Comparison of ENCODE assay signal across 22 cellular contexts in the genomic region with DNA sequence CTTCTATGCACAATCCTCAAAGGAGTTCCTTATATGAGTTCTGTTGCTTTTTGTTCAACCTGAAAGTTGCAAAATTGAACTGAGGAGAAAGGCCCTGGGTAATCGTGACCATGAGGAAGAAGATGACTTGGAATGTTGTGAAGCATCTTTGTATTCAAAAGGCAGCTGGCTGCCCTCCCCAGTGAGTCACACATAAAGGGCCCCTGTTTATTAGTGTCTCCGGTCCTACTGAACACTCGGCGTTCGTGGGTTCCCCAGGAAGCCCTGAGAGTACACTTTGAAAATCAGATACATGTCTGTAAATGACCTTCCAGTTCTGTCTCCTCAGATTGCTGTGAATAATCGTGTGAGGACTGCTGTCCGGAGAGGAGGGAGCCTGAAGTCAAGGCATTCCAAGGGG.
A peak's percentile ranks its signal among the peaks of the same experiment; 100 is the strongest.
DNase-seq lines count a peak whose midpoint lies in the region; ATAC-seq and TF ChIP-seq lines count a peak whose summit lies in the region.
"Had no signal": no experiment of that assay in that cellular context is flagged by ENCODE, and none has a peak within 500 bp of the region (broad histone marks: within the 10 kb centered on the region; RNA-seq: fewer than 3 reads in every experiment).

No MANE protein-coding gene starts in this region.

- peak overlapping the region; percentile 20 for H3K27ac ChIP-seq in substantia nigra (ENCODE audit: low read depth, low read length, poor library complexity, severe bottlenecking)
- H3K27ac ChIP-seq: heart left ventricle, right atrium auricular region, upper lobe of right lung had no signal

- DNase-seq in HT1080 (ENCODE audit: low read depth), result peak; percentile 42
- DNase-seq in choroid plexus epithelial cell (ENCODE audit: low read depth), result peak; percentile 29
- peak; percentile 42 for DNase-seq in myocyte (ENCODE audit: low read depth)
- peak in 21 of 49 donors; percentile 1 to 51 (median 10) for DNase-seq in substantia nigra (lab: John Stamatoyannopoulos, UW)
- DNase-seq in NCI-H446 (lab: John Stamatoyannopoulos, UW), result no peak
- no peak for DNase-seq in MV-4-11 (lab: John Stamatoyannopoulos, UW)
- DNase-seq: activated CD4-positive, alpha-beta T cell treated with anti-CD3 and anti-CD28 coated beads, Interleukin-2, amount 50 U/mL, for 4 hours; activated CD8-positive, alpha-beta memory T cell treated with anti-CD3 and anti-CD28 coated beads, Interleukin-2, amount 50 U/mL, for 4 hours; activated naive CD8-positive, alpha-beta T cell treated with anti-CD3 and anti-CD28 coated beads for 36 hours; cortex of kidney; heart left ventricle; KBM-7; NCI-H1694; NCI-H2171 treated with DMSO at 0.1 percent for 48 hours; NCI-H748 treated with DMSO at 0.1 percent for 48 hours; stimulated activated CD4-positive, alpha-beta T cell treated with anti-CD3 and anti-CD28 coated beads, Interleukin-15, amount 100 ng/mL, for 24 hours; T-helper 9 cell; upper lobe of right lung had no signal

- ATAC-seq in HG02938 (IDR thresholded peaks at IDR 0.05; ENCODE audit: unreplicated experiment), result no peak
- ATAC-seq: heart left ventricle, left lobe of liver, upper lobe of right lung had no signal

- no peak for TF ChIP-seq CTCF in choroid plexus epithelial cell (conservative IDR thresholded peaks at IDR 0.05; ENCODE audit: low read depth, low read length)

- no peak overlapping the region for H3K4me3 ChIP-seq in choroid plexus epithelial cell (ENCODE audit: low read depth, low read length)
- H3K4me3 ChIP-seq: HAP-1, heart left ventricle, right atrium auricular region, upper lobe of right lung had no signal

Comparison
In these comparisons a context has a peak if more than half of its experiments do, and no peak if none do; other contexts are left out.
1. DNase-seq: peak in HT1080 (single experiment), choroid plexus epithelial cell (single experiment) and myocyte (single experiment); none in NCI-H446 (0 of 2) and MV-4-11 (single experiment).